ENCODE assay signal across 8 cellular contexts in the genomic region with DNA sequence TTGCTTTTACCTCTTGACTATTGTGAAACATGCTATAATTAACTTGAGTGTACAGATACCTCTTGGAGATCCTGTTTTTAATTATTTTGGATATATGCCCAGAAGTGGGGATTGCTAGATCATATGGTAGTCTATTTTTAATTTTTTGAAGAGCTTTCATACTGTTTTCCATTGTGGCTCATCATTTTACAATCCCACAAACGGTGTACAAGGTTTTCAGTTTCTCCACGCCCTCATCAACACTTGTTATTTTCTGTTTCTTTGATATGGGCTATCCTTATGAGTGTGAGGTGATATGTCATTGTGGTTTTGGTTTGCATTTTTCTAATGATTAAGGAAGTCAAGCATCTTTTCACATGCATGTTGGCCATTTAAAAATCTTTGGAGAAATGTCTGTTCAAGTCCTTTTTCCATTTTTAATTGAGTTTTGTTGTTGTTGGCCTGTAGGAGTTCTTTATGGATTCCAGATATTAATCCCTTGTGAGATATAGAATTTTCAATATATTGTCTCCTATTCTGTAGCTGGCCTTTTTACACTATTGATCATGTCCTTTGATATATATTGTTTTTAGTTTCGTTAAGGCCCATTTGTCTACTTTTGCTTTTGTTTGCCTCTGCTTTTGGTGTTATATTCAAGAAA. TPM values are rescaled to one million over a fixed set of nuclear protein-coding genes. Genes with fewer than 3 reads are reported as not detected.
DNase-seq lines count a peak whose midpoint lies in the region; ATAC-seq and TF ChIP-seq lines count a peak whose summit lies in the region.

No MANE protein-coding gene starts in this region.

- no peaks in the 10 kb centered on the region for H4K20me1 ChIP-seq in H9 (ENCODE audit: control insufficient read depth, insufficient read depth, insufficient read length)

- H2BK5ac ChIP-seq in H9 (ENCODE audit: insufficient read length, low read length), result no peak overlapping the region

- H2BK120ac ChIP-seq in H9 (ENCODE audit: low read depth, low read length, poor library complexity, severe bottlenecking), result no peak overlapping the region

- no peak overlapping the region for H2BK15ac ChIP-seq in H9 (ENCODE audit: low read depth, low read length)

- peaks cover 5 to 73% of the 10 kb centered on the region in 2 experiments for H3K36me3 ChIP-seq in HEK293 (ENCODE audit: control insufficient read depth in 2 of 2, insufficient read depth in 1 of 2, low read length in 2 of 2)
- H3K36me3 ChIP-seq in uterus, result no peaks in the 10 kb centered on the region

- no peaks in the 10 kb centered on the region for H3K27me3 Mint-ChIP-seq in H9 (ENCODE audit: low read depth)

- peaks cover 11 to 17% of the 10 kb centered on the region in 2 experiments for H3K4me1 Mint-ChIP-seq in H9

- H3K9ac ChIP-seq in H9 (ENCODE audit: extremely low read depth, insufficient read length, low read length), result no peak overlapping the region

- peaks cover 38 to 66% (median 55%) of the 10 kb centered on the region in 3 experiments for H3K36me3 Mint-ChIP-seq in H9 (ENCODE audit: insufficient read depth in 1 of 3, low read depth in 3 of 3)

- no peaks in the 10 kb centered on the region for H3K79me2 ChIP-seq in H9 (ENCODE audit: insufficient read depth, low read length)

- no peak overlapping the region for H3K4me3 Mint-ChIP-seq in H9

- H3K4me2 ChIP-seq in H9 (ENCODE audit: insufficient read depth, insufficient read length, low read length), result no peak overlapping the region

- H4K5ac ChIP-seq in H9 (ENCODE audit: insufficient read length, low read depth, low read length), result no peak overlapping the region

- H3K56ac ChIP-seq in H9 (ENCODE audit: insufficient read length, low read depth, low read length), result no peak overlapping the region

- POLR2A ChIA-PET in HEK293 (lab: Yijun Ruan, JAX), result no interaction called here

- no peak for TF ChIP-seq POLR2A in uterus (IDR thresholded peaks at IDR 0.05)

- no peak overlapping the region for H3T11ph ChIP-seq in H9 (ENCODE audit: low read length)

- no peak overlapping the region for H3K4ac ChIP-seq in H9 (ENCODE audit: low read depth, low read length)

- no peak overlapping the region for H3K14ac ChIP-seq in H9 (ENCODE audit: insufficient read depth, low read length)

- H4K8ac ChIP-seq in H9 (replicated peaks; ENCODE audit: insufficient read length, low read depth, low read length), result no peak overlapping the region

- no CpG with 5 or more reads among the region's 3 CpGs for WGBS in H9 (ENCODE audit: extremely low coverage, insufficient read length, low lambda C conversion rate)

- H2BK20ac ChIP-seq in H9 (ENCODE audit: low read depth, low read length, poor library complexity, severe bottlenecking), result no peak overlapping the region

- no peak overlapping the region for H3K23ac ChIP-seq in H9 (ENCODE audit: insufficient read length, low read depth, low read length)

- no peak for TF ChIP-seq CTCF in HEK293 (tag by site-specific recombination; IDR thresholded peaks at IDR 0.05)
- TF ChIP-seq CTCF in uterus (IDR thresholded peaks at IDR 0.05), result no peak
- no peak for TF ChIP-seq CTCF in H9 (conservative IDR thresholded peaks at IDR 0.05)

- H3K9me3 ChIP-seq in HEK293 (ENCODE audit: control insufficient read depth, insufficient read depth, low read depth, low read length) (no peaks in the 10 kb centered on the region), uterus (no peaks in the 10 kb centered on the region), H9 (ENCODE audit: control insufficient read depth, low read depth, low read length) (no peaks in the 10 kb centered on the region)

- DNase-seq in NCI-H2029 (lab: John Stamatoyannopoulos, UW), result peak; percentile 96
- peak; percentile 18 to 33 for DNase-seq in cerebellar nuclear complex (lab: John Stamatoyannopoulos, UW)
- DNase-seq in uterus, result no peak
- DNase-seq in kidney glomerular epithelial cell (lab: John Stamatoyannopoulos, UW), result no peak
- DNase-seq in activated CD4-positive, alpha-beta T cell treated with anti-CD3 and anti-CD28 coated beads, Interleukin-2, amount 50 U/mL, for 48 hours, result no peak
- DNase-seq in H9, result no peak

- H3K9me3 Mint-ChIP-seq in H9, result peaks cover 7 to 8% of the 10 kb centered on the region in 2 experiments; a peak in 4 of 5 replicates

- peak; percentile 54 for ATAC-seq in GM18519 (IDR thresholded peaks at IDR 0.05; ENCODE audit: low FRiP score, unreplicated experiment)

- H2AFZ ChIP-seq in H9 (ENCODE audit: low read length), result no peak overlapping the region

- CTCF ChIA-PET in HEK293 (lab: Yijun Ruan, JAX), result no interaction called here

- H2BK12ac ChIP-seq in H9 (ENCODE audit: insufficient read length, low read depth, low read length), result no peak overlapping the region

- no peaks in the 10 kb centered on the region for H3K79me1 ChIP-seq in H9 (ENCODE audit: insufficient read depth, low read depth, low read length, poor library complexity, severe bottlenecking)

- H4K91ac ChIP-seq in H9 (ENCODE audit: insufficient read length, low read depth, low read length), result no peak overlapping the region

- H3K4me3 ChIP-seq in HEK293 (ENCODE audit: low read depth, low read length), result no peak overlapping the region
- no peak overlapping the region for H3K4me3 ChIP-seq in uterus

- intact Hi-C loops in uterus (cut with DNase I; ENCODE audit: low total_unique reads), result no loop called here

- no peak overlapping the region for H2AK5ac ChIP-seq in H9 (ENCODE audit: insufficient read length, low read length)

- H3K27ac ChIP-seq in HEK293 (ENCODE audit: extremely low read depth, low read depth, low read length), result no peak overlapping the region
- no peak overlapping the region for H3K27ac ChIP-seq in uterus
- H3K27ac ChIP-seq in H9 (ENCODE audit: insufficient read length, low read depth, low read length), result no peak overlapping the region

- H3K18ac ChIP-seq in H9 (ENCODE audit: insufficient read length, low read depth, low read length), result no peak overlapping the region

- no peak overlapping the region for H3K27ac Mint-ChIP-seq in H9

- no peaks in the 10 kb centered on the region for H3K23me2 ChIP-seq in H9 (ENCODE audit: insufficient read length, low read depth, low read length, poor library complexity, severe bottlenecking)

- H3K27me3 ChIP-seq in uterus (no peaks in the 10 kb centered on the region), H9 (ENCODE audit: insufficient read depth, low read length) (no peaks in the 10 kb centered on the region)

- H3K4me1 ChIP-seq in HEK293 (ENCODE audit: control insufficient read depth, insufficient read depth, low read length) (no peaks in the 10 kb centered on the region), uterus (no peaks in the 10 kb centered on the region), H9 (ENCODE audit: insufficient read depth, low read length) (no peaks in the 10 kb centered on the region)

TF ChIP-seq in HEK293, 187 proteins besides CTCF, POLR2A, EP300 and RAD21 (continues in another document):
- TF ChIP-seq ZNF112 (tag by site-specific recombination; IDR thresholded peaks at IDR 0.05) (no peak), ZNF157 (tag by site-specific recombination; IDR thresholded peaks at IDR 0.05) (no peak), ZBTB17 (tag by site-specific recombination; IDR thresholded peaks at IDR 0.05) (no peak), ZNF350 (tag by site-specific recombination; IDR thresholded peaks at IDR 0.05) (no peak), MZF1 (tag by site-specific recombination; IDR thresholded peaks at IDR 0.05; ENCODE audit: borderline replicate concordance) (peak; percentile 38; the same call in 1 of the 2 replicates), ZNF280D (tag by site-specific recombination; IDR thresholded peaks at IDR 0.05) (no peak), ZBTB21 (tag by site-specific recombination; IDR thresholded peaks at IDR 0.05) (no peak), OSR2 (tag by site-specific recombination; IDR thresholded peaks at IDR 0.05) (peak; percentile 51), ZNF23 (tag by site-specific recombination; IDR thresholded peaks at IDR 0.05; ENCODE audit: borderline replicate concordance) (no peak)
- TF ChIP-seq, protein P1, sequence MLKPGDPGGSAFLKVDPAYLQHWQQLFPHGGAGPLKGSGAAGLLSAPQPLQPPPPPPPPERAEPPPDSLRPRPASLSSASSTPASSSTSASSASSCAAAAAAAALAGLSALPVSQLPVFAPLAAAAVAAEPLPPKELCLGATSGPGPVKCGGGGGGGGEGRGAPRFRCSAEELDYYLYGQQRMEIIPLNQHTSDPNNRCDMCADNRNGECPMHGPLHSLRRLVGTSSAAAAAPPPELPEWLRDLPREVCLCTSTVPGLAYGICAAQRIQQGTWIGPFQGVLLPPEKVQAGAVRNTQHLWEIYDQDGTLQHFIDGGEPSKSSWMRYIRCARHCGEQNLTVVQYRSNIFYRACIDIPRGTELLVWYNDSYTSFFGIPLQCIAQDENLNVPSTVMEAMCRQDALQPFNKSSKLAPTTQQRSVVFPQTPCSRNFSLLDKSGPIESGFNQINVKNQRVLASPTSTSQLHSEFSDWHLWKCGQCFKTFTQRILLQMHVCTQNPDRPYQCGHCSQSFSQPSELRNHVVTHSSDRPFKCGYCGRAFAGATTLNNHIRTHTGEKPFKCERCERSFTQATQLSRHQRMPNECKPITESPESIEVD (tag by site-specific recombination; IDR thresholded peaks at IDR 0.05), result peak; percentile 52; the same call in 1 of the 2 replicates

RNA-seq across cellular contexts. Expression of gene AGK, which starts 7.5 kb away (rescaled TPM):
- total RNA-seq in uterus (10 to 100 TPM; 11.8 to 73.8 (median 38.4) TPM), H9 (2021) (30.6 and 35.1 TPM in 2 replicates)

Comparison
In these comparisons a context has a peak if more than half of its experiments do, and no peak if none do; other contexts are left out.
1. DNase-seq: peak in NCI-H2029 (single experiment) and cerebellar nuclear complex (2 of 2); none in uterus (0 of 2), kidney glomerular epithelial cell (single experiment), activated CD4-positive, alpha-beta T cell treated with anti-CD3 and anti-CD28 coated beads, Interleukin-2, amount 50 U/mL, for 48 hours (0 of 2) and H9 (single experiment).